2 cellular contexts compared by ENCODE assay signal in the genomic region with DNA sequence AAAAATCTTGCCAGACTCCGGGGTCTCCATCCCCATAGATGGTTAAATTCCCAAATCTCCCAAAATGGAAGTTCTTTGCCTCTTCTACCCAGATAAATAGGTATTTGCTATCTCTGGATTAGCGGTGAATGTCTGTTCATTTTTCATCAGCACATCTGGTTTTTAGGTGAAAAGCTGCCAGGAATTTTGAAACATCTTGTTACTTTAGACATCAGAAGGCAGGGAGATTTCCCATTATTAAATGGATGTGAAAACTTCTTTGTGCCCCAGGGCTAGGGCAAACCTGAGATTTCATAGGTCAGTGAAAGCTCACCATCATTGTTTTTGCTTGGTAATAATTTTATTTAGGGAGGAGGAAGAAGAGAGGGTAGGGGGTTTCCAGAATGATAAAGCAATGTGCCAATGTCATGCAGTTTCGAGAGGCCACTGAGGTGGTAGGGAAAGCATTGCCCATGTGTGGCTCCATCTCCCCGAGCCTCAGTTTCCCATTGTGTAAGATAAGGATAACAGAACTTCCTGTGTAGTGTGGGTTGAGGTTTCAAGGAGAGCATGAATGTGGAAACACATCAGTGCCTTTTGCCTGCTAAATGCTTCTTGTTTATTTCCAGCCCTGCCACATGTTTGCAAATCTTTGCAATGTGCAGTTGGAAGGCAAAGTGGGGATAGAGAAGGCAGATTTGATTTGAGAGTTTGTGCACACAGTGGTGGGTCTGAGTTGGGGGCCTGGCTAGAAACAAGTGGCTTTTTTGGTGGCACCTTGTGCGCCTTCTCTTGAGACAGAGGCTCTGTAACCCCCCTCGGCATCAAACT.
TF ChIP-seq lines count a peak whose summit lies in the region.

No MANE protein-coding gene starts in this region.

TF ChIP-seq in liver, 16 proteins besides CTCF, POLR2A, EP300 and RAD21:
- TF ChIP-seq FOXA2 (IDR thresholded peaks at IDR 0.05) (no peak), EGR1 (IDR thresholded peaks at IDR 0.05; ENCODE audit: low read depth in 2 of 2) (no peak), YY1 (IDR thresholded peaks at IDR 0.05) (no peak), SP1 (IDR thresholded peaks at IDR 0.05) (no peak)
- TF ChIP-seq, protein P1, sequence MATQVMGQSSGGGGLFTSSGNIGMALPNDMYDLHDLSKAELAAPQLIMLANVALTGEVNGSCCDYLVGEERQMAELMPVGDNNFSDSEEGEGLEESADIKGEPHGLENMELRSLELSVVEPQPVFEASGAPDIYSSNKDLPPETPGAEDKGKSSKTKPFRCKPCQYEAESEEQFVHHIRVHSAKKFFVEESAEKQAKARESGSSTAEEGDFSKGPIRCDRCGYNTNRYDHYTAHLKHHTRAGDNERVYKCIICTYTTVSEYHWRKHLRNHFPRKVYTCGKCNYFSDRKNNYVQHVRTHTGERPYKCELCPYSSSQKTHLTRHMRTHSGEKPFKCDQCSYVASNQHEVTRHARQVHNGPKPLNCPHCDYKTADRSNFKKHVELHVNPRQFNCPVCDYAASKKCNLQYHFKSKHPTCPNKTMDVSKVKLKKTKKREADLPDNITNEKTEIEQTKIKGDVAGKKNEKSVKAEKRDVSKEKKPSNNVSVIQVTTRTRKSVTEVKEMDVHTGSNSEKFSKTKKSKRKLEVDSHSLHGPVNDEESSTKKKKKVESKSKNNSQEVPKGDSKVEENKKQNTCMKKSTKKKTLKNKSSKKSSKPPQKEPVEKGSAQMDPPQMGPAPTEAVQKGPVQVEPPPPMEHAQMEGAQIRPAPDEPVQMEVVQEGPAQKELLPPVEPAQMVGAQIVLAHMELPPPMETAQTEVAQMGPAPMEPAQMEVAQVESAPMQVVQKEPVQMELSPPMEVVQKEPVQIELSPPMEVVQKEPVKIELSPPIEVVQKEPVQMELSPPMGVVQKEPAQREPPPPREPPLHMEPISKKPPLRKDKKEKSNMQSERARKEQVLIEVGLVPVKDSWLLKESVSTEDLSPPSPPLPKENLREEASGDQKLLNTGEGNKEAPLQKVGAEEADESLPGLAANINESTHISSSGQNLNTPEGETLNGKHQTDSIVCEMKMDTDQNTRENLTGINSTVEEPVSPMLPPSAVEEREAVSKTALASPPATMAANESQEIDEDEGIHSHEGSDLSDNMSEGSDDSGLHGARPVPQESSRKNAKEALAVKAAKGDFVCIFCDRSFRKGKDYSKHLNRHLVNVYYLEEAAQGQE (IDR thresholded peaks at IDR 0.05) = no peak
TF ChIP-seq in liver: peak in this region for 0.

TF ChIP-seq in HepG2, 621 proteins besides CTCF, POLR2A, EP300 and RAD21:
- TF ChIP-seq, protein P2, sequence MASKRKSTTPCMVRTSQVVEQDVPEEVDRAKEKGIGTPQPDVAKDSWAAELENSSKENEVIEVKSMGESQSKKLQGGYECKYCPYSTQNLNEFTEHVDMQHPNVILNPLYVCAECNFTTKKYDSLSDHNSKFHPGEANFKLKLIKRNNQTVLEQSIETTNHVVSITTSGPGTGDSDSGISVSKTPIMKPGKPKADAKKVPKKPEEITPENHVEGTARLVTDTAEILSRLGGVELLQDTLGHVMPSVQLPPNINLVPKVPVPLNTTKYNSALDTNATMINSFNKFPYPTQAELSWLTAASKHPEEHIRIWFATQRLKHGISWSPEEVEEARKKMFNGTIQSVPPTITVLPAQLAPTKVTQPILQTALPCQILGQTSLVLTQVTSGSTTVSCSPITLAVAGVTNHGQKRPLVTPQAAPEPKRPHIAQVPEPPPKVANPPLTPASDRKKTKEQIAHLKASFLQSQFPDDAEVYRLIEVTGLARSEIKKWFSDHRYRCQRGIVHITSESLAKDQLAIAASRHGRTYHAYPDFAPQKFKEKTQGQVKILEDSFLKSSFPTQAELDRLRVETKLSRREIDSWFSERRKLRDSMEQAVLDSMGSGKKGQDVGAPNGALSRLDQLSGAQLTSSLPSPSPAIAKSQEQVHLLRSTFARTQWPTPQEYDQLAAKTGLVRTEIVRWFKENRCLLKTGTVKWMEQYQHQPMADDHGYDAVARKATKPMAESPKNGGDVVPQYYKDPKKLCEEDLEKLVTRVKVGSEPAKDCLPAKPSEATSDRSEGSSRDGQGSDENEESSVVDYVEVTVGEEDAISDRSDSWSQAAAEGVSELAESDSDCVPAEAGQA (IDR thresholded peaks at IDR 0.05; ENCODE audit: low read depth) = no peak
- TF ChIP-seq, protein P2 (CRISPR knock-in tag; IDR thresholded peaks at IDR 0.05; ENCODE audit: borderline replicate concordance) = no peak
- TF ChIP-seq, protein P3, sequence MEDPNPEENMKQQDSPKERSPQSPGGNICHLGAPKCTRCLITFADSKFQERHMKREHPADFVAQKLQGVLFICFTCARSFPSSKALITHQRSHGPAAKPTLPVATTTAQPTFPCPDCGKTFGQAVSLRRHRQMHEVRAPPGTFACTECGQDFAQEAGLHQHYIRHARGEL (CRISPR knock-in tag; IDR thresholded peaks at IDR 0.05) = no peak
- TF ChIP-seq SP5 (CRISPR knock-in tag; IDR thresholded peaks at IDR 0.05; ENCODE audit: borderline replicate concordance, low read depth) (no peak), PCBP1 (IDR thresholded peaks at IDR 0.05; ENCODE audit: borderline replicate concordance, low read depth, low read length) (no peak), CCAR2 (optimal IDR thresholded peaks at IDR 0.05; ENCODE audit: low read depth, low read length) (no peak), NCOA1 (CRISPR knock-in tag; IDR thresholded peaks at IDR 0.05) (no peak), JUND (CRISPR knock-in tag; IDR thresholded peaks at IDR 0.05) (no peak), ZNF556 (CRISPR knock-in tag; IDR thresholded peaks at IDR 0.05; ENCODE audit: borderline replicate concordance) (no peak), MXI1 (IDR thresholded peaks at IDR 0.05; ENCODE audit: borderline replicate concordance, low read depth, low read length) (no peak)
- TF ChIP-seq, protein P4, sequence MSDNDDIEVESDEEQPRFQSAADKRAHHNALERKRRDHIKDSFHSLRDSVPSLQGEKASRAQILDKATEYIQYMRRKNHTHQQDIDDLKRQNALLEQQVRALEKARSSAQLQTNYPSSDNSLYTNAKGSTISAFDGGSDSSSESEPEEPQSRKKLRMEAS (IDR thresholded peaks at IDR 0.05) = no peak
- TF ChIP-seq, protein P5, sequence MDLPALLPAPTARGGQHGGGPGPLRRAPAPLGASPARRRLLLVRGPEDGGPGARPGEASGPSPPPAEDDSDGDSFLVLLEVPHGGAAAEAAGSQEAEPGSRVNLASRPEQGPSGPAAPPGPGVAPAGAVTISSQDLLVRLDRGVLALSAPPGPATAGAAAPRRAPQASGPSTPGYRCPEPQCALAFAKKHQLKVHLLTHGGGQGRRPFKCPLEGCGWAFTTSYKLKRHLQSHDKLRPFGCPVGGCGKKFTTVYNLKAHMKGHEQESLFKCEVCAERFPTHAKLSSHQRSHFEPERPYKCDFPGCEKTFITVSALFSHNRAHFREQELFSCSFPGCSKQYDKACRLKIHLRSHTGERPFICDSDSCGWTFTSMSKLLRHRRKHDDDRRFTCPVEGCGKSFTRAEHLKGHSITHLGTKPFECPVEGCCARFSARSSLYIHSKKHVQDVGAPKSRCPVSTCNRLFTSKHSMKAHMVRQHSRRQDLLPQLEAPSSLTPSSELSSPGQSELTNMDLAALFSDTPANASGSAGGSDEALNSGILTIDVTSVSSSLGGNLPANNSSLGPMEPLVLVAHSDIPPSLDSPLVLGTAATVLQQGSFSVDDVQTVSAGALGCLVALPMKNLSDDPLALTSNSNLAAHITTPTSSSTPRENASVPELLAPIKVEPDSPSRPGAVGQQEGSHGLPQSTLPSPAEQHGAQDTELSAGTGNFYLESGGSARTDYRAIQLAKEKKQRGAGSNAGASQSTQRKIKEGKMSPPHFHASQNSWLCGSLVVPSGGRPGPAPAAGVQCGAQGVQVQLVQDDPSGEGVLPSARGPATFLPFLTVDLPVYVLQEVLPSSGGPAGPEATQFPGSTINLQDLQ (CRISPR knock-in tag; IDR thresholded peaks at IDR 0.05) = no peak
TF ChIP-seq in HepG2: peak in this region for 0.
